Comparison of ENCODE assay signal across 26 cellular contexts in genomic region chr4:89289312-89289711, GRCh38. TPM values are rescaled to one million over a fixed set of nuclear protein-coding genes. Genes with fewer than 3 reads are reported as not detected.
DNase-seq lines count a peak whose midpoint lies in the region; ATAC-seq and TF ChIP-seq lines count a peak whose summit lies in the region.
"Had no signal": no experiment of that assay in that cellular context is flagged by ENCODE, and none has a peak within 500 bp of the region (broad histone marks: within the 10 kb centered on the region; RNA-seq: fewer than 3 reads in every experiment).

No MANE protein-coding gene starts in this region.

- TF ChIP-seq CTCF in Peyer's patch (IDR thresholded peaks at IDR 0.05), result no peak

- H3K27me3 ChIP-seq in Peyer's patch, result no peaks in the 10 kb centered on the region
- H3K27me3 ChIP-seq: ascending aorta, hepatocyte had no signal

- no peaks in the 10 kb centered on the region for H3K27me3 Mint-ChIP-seq in activated naive CD4-positive, alpha-beta T cell treated with anti-CD3 and anti-CD28 coated beads, Interleukin-2, amount 50 U/mL, for 24 hours
- no peaks in the 10 kb centered on the region for H3K27me3 Mint-ChIP-seq in activated naive CD8-positive, alpha-beta T cell
- H3K27me3 Mint-ChIP-seq: progenitor cell of endocrine pancreas had no signal

- ATAC-seq in stimulated activated naive CD8-positive, alpha-beta T cell treated with anti-CD3 and anti-CD28 coated beads, Interleukin-15, Interleukin-2, amounts not matched to agents 100 U/mL and 50 U/mL, for 24 hours, result peak; percentile 40
- ATAC-seq in HG02571 (IDR thresholded peaks at IDR 0.05; ENCODE audit: unreplicated experiment) (no peak), HG03565 (IDR thresholded peaks at IDR 0.05; ENCODE audit: unreplicated experiment) (no peak)
- ATAC-seq: HepG2; PC-3; stimulated activated memory B cell treated with anti-CD40 and anti-IgM and Interleukin-4, amounts not matched to agents 10 μg/mL and 1 μg/mL and 100 μg/mL, for 72 hours had no signal

- H3K4me1 Mint-ChIP-seq in activated naive CD4-positive, alpha-beta T cell treated with anti-CD3 and anti-CD28 coated beads, Interleukin-2, amount 50 U/mL, for 24 hours, result peaks cover 94% of the 10 kb centered on the region
- peaks cover 95% of the 10 kb centered on the region for H3K4me1 Mint-ChIP-seq in activated naive CD8-positive, alpha-beta T cell (ENCODE audit: low read depth)

- H3K27ac ChIP-seq in Peyer's patch, result peak overlapping the region in 3 of 4 donors; percentile 25 to 57 (median 28)
- H3K27ac ChIP-seq: ascending aorta, epithelial cell of prostate, hepatocyte, HL-60, thoracic aorta had no signal

- TF ChIP-seq POLR2A in Peyer's patch (IDR thresholded peaks at IDR 0.05), result no peak

- H3K4me3 ChIP-seq in Peyer's patch, result no peak overlapping the region
- H3K4me3 ChIP-seq: ascending aorta, hepatocyte, thoracic aorta had no signal

- peak overlapping the region; percentile 54 for H3K4me3 Mint-ChIP-seq in activated naive CD4-positive, alpha-beta T cell treated with anti-CD3 and anti-CD28 coated beads, Interleukin-2, amount 50 U/mL, for 24 hours
- H3K4me3 Mint-ChIP-seq in activated naive CD8-positive, alpha-beta T cell, result peak overlapping the region; percentile 42
- H3K4me3 Mint-ChIP-seq: H9; stimulated activated memory B cell treated with anti-CD40 and anti-IgM and Interleukin-4, amounts not matched to agents 10 μg/mL and 1 μg/mL and 100 μg/mL, for 72 hours had no signal

- H3K36me3 ChIP-seq in Peyer's patch, result no peaks in the 10 kb centered on the region
- H3K36me3 ChIP-seq: ascending aorta, thoracic aorta had no signal

- H3K4me1 ChIP-seq in Peyer's patch, result peaks cover 0 to 19% (median 11%) of the 10 kb centered on the region in 4 donors
- H3K4me1 ChIP-seq: ascending aorta had no signal

- DNase-seq in activated naive CD4-positive, alpha-beta T cell treated with anti-CD3 and anti-CD28 coated beads, Interleukin-2, amount 50 U/mL, for 16 hours, result no peak
- DNase-seq in Peyer's patch, result no peak
- no peak for DNase-seq in stimulated activated naive CD8-positive, alpha-beta T cell treated with anti-CD3 and anti-CD28 coated beads, Interleukin-15, Interleukin-2, amounts not matched to agents 100 U/mL and 50 U/mL, for 24 hours
- DNase-seq: activated CD8-positive, alpha-beta memory T cell treated with anti-CD3 and anti-CD28 coated beads for 24 hours; activated effector memory CD4-positive, alpha-beta T cell treated with anti-CD3 and anti-CD28 coated beads, Interleukin-2, amount 50 U/mL, for 16 hours; caudate nucleus; GF-D8; H9; NCI-H1092; NCI-H187 treated with DMSO at 0.1 percent for 48 hours; NCI-H226; NCI-H82; PC-3; stimulated activated CD4-positive, alpha-beta T cell treated with anti-CD3 and anti-CD28 coated beads, Interleukin-1b, Interleukin-23, amount 100 ng/mL, for 48 hours had no signal

- no peaks in the 10 kb centered on the region for H3K9me3 ChIP-seq in Peyer's patch
- H3K9me3 ChIP-seq: ascending aorta, thoracic aorta had no signal

- no peaks in the 10 kb centered on the region for H3K36me3 Mint-ChIP-seq in activated naive CD4-positive, alpha-beta T cell treated with anti-CD3 and anti-CD28 coated beads, Interleukin-2, amount 50 U/mL, for 24 hours
- H3K36me3 Mint-ChIP-seq in activated naive CD8-positive, alpha-beta T cell, result peaks cover 2% of the 10 kb centered on the region
- H3K36me3 Mint-ChIP-seq: stimulated activated memory B cell treated with anti-CD40 and anti-IgM and Interleukin-4, amounts not matched to agents 10 μg/mL and 1 μg/mL and 100 μg/mL, for 72 hours had no signal

- H3K9me3 Mint-ChIP-seq in activated naive CD4-positive, alpha-beta T cell treated with anti-CD3 and anti-CD28 coated beads, Interleukin-2, amount 50 U/mL, for 24 hours, result no peaks in the 10 kb centered on the region
- no peaks in the 10 kb centered on the region for H3K9me3 Mint-ChIP-seq in activated naive CD8-positive, alpha-beta T cell (ENCODE audit: low read depth)
- H3K9me3 Mint-ChIP-seq: stimulated activated memory B cell treated with anti-CD40 and anti-IgM and Interleukin-4, amounts not matched to agents 10 μg/mL and 1 μg/mL and 100 μg/mL, for 72 hours had no signal

- H3K27ac Mint-ChIP-seq in activated naive CD4-positive, alpha-beta T cell treated with anti-CD3 and anti-CD28 coated beads, Interleukin-2, amount 50 U/mL, for 24 hours, result peak overlapping the region; percentile 83
- H3K27ac Mint-ChIP-seq in activated naive CD8-positive, alpha-beta T cell, result peak overlapping the region; percentile 71
- H3K27ac Mint-ChIP-seq: H9; stimulated activated memory B cell treated with anti-CD40 and anti-IgM and Interleukin-4, amounts not matched to agents 10 μg/mL and 1 μg/mL and 100 μg/mL, for 72 hours had no signal

RNA-seq across cellular contexts. Expression of gene GPRIN3, which starts 18.3 kb away (rescaled TPM):
- 10 to 100 TPM; 13.1 to 26.8 (median 17.8) TPM for total RNA-seq in Peyer's patch
- total RNA-seq: HepG2, PC-3 had no signal
